ENCODE assay signal across 17 cellular contexts in genomic region chr9:89468271-89468960, GRCh38. TPM values are rescaled to one million over a fixed set of nuclear protein-coding genes. Genes with fewer than 3 reads are reported as not detected.
DNase-seq lines count a peak whose midpoint lies in the region; ATAC-seq and TF ChIP-seq lines count a peak whose summit lies in the region.
"Had no signal": no experiment of that assay in that cellular context is flagged by ENCODE, and none has a peak within 500 bp of the region (broad histone marks: within the 10 kb centered on the region; RNA-seq: fewer than 3 reads in every experiment).

No MANE protein-coding gene starts in this region.

- H3K4me1 ChIP-seq in testis: no peaks in the 10 kb centered on the region
- H3K4me1 ChIP-seq: A549, left ventricle myocardium inferior, SJCRH30 had no signal

- H3K36me3 Mint-ChIP-seq in activated CD4-positive, alpha-beta T cell treated with anti-CD3 and anti-CD28 coated beads for 36 hours (ENCODE audit: low read depth): peaks cover 78% of the 10 kb centered on the region
- peaks cover 64% of the 10 kb centered on the region for H3K36me3 Mint-ChIP-seq in activated CD4-positive, alpha-beta memory T cell treated with anti-CD3 and anti-CD28 coated beads for 36 hours
- no peaks in the 10 kb centered on the region for H3K36me3 Mint-ChIP-seq in endothelial cell (ENCODE audit: low read depth, unreplicated experiment)
- peaks cover 52 to 64% of the 10 kb centered on the region in 2 donors for H3K36me3 Mint-ChIP-seq in stimulated activated naive B cell treated with anti-CD40 and anti-IgM and Interleukin-4, amounts not matched to agents 10 μg/mL and 1 μg/mL and 100 μg/mL, for 72 hours

- no peak overlapping the region for H3K4me3 ChIP-seq in testis
- H3K4me3 ChIP-seq: A549, left ventricle myocardium inferior, SJCRH30 had no signal

- H3K4me3 Mint-ChIP-seq in activated CD4-positive, alpha-beta T cell treated with anti-CD3 and anti-CD28 coated beads for 36 hours: peak overlapping the region; percentile 62
- peak overlapping the region; percentile 65 for H3K4me3 Mint-ChIP-seq in activated CD4-positive, alpha-beta memory T cell treated with anti-CD3 and anti-CD28 coated beads for 36 hours
- no peak overlapping the region for H3K4me3 Mint-ChIP-seq in endothelial cell (ENCODE audit: unreplicated experiment)
- peak overlapping the region in 1 of 2 donors; percentile 46 for H3K4me3 Mint-ChIP-seq in stimulated activated naive B cell treated with anti-CD40 and anti-IgM and Interleukin-4, amounts not matched to agents 10 μg/mL and 1 μg/mL and 100 μg/mL, for 72 hours
- H3K4me3 Mint-ChIP-seq: HFFc6, neural crest cell had no signal

- no peak overlapping the region for H3K27ac ChIP-seq in testis
- H3K27ac ChIP-seq: A549, HL-60, left ventricle myocardium inferior, SJCRH30 had no signal

- no peaks in the 10 kb centered on the region for H3K9me3 ChIP-seq in testis
- H3K9me3 ChIP-seq: A549, left ventricle myocardium inferior, SJCRH30 had no signal

- no peak for TF ChIP-seq CTCF in endothelial cell (IDR thresholded peaks at IDR 0.05; ENCODE audit: unreplicated experiment)
- TF ChIP-seq CTCF in testis (IDR thresholded peaks at IDR 0.05): no peak

- POLR2A ChIA-PET in activated CD4-positive, alpha-beta T cell treated with anti-CD3 and anti-CD28 coated beads for 36 hours (lab: Charles Lee): no interaction called here
- POLR2A ChIA-PET in activated CD4-positive, alpha-beta memory T cell treated with anti-CD3 and anti-CD28 coated beads for 36 hours (lab: Charles Lee): interaction anchor here (1.6 to 3.8 kb wide), 3 partner anchors 10 to 81 kb away, joined by 4 to 17 read pairs (median 11); no protein-coding TSS in a partner anchor

- no peak for ATAC-seq in activated CD4-positive, alpha-beta T cell treated with anti-CD3 and anti-CD28 coated beads for 36 hours
- no peak for ATAC-seq in stimulated activated naive B cell treated with anti-CD40 and anti-IgM and Interleukin-4, amounts not matched to agents 10 μg/mL and 1 μg/mL and 100 μg/mL, for 72 hours (replicated peaks)
- ATAC-seq in GM19035 (IDR thresholded peaks at IDR 0.05; ENCODE audit: unreplicated experiment): no peak
- ATAC-seq: A549 had no signal

- peaks cover 94% of the 10 kb centered on the region for H3K4me1 Mint-ChIP-seq in activated CD4-positive, alpha-beta T cell treated with anti-CD3 and anti-CD28 coated beads for 36 hours
- peaks cover 94% of the 10 kb centered on the region for H3K4me1 Mint-ChIP-seq in activated CD4-positive, alpha-beta memory T cell treated with anti-CD3 and anti-CD28 coated beads for 36 hours (ENCODE audit: low read depth)
- H3K4me1 Mint-ChIP-seq in endothelial cell (ENCODE audit: unreplicated experiment): peaks cover 6% of the 10 kb centered on the region
- H3K4me1 Mint-ChIP-seq in stimulated activated naive B cell treated with anti-CD40 and anti-IgM and Interleukin-4, amounts not matched to agents 10 μg/mL and 1 μg/mL and 100 μg/mL, for 72 hours: peaks cover 73 to 93% of the 10 kb centered on the region in 2 donors

- H3K27me3 ChIP-seq in testis: no peaks in the 10 kb centered on the region

- H3K27me3 Mint-ChIP-seq in activated CD4-positive, alpha-beta T cell treated with anti-CD3 and anti-CD28 coated beads for 36 hours: no peaks in the 10 kb centered on the region
- H3K27me3 Mint-ChIP-seq in activated CD4-positive, alpha-beta memory T cell treated with anti-CD3 and anti-CD28 coated beads for 36 hours: no peaks in the 10 kb centered on the region
- peaks cover 2% of the 10 kb centered on the region for H3K27me3 Mint-ChIP-seq in endothelial cell (ENCODE audit: unreplicated experiment)
- H3K27me3 Mint-ChIP-seq in stimulated activated naive B cell treated with anti-CD40 and anti-IgM and Interleukin-4, amounts not matched to agents 10 μg/mL and 1 μg/mL and 100 μg/mL, for 72 hours: no peaks in the 10 kb centered on the region

- DNase-seq in activated CD4-positive, alpha-beta T cell treated with anti-CD3 and anti-CD28 coated beads for 36 hours: peak; percentile 20
- DNase-seq in activated CD4-positive, alpha-beta T cell treated with anti-CD3 and anti-CD28 coated beads, Interleukin-2, amount 50 U/mL, for 1 hour: no peak
- DNase-seq in activated CD4-positive, alpha-beta memory T cell treated with anti-CD3 and anti-CD28 coated beads for 36 hours: no peak
- DNase-seq in endothelial cell (ENCODE audit: low spot score) (no peak), testis (no peak), NCI-H446 (lab: John Stamatoyannopoulos, UW) (no peak)
- DNase-seq in stimulated activated naive B cell treated with anti-CD40 and anti-IgM and Interleukin-4, amounts not matched to agents 10 μg/mL and 1 μg/mL and 100 μg/mL, for 72 hours: no peak
- DNase-seq: erythroblast, HFFc6, Kasumi-1, left ventricle myocardium inferior, NCI-H2081, SJCRH30 had no signal

- no peaks in the 10 kb centered on the region for H3K36me3 ChIP-seq in testis (ENCODE audit: low read depth, missing control alignments)
- H3K36me3 ChIP-seq: left ventricle myocardium inferior, SJCRH30 had no signal

- TF ChIP-seq POLR2A in testis (IDR thresholded peaks at IDR 0.05): no peak

- CTCF ChIA-PET in activated CD4-positive, alpha-beta T cell treated with anti-CD3 and anti-CD28 coated beads for 36 hours (lab: Charles Lee): interaction anchor here (1.1 to 1.4 kb wide), 3 partner anchors 21 to 80 kb away, joined by 3 to 4 read pairs (median 3); no protein-coding TSS in a partner anchor
- CTCF ChIA-PET in activated CD4-positive, alpha-beta memory T cell treated with anti-CD3 and anti-CD28 coated beads for 36 hours (lab: Charles Lee): interaction anchor here (0.9 to 2.8 kb wide), 5 partner anchors 8 to 81 kb away, joined by 3 to 13 read pairs (median 4); no protein-coding TSS in a partner anchor

- intact Hi-C loops in activated CD4-positive, alpha-beta T cell treated with anti-CD3 and anti-CD28 coated beads for 36 hours (cut with DNase I, micrococcal nuclease): loop anchor here in 1 of 2 experiments (5.0 kb wide), 1 partner anchor 69 kb away; no protein-coding TSS in a partner anchor
- intact Hi-C loops in activated CD4-positive, alpha-beta memory T cell treated with anti-CD3 and anti-CD28 coated beads for 36 hours (cut with micrococcal nuclease): no loop called here
- intact Hi-C loops in testis (cut with DNase I; ENCODE audit: low total_unique reads): no loop called here

- WGBS in testis, 2 donors: 90 to 91% methylated on average over 7 of the region's 7 CpGs

- H3K27ac Mint-ChIP-seq in activated CD4-positive, alpha-beta T cell treated with anti-CD3 and anti-CD28 coated beads for 36 hours: peak overlapping the region; percentile 95
- peak overlapping the region; percentile 88 for H3K27ac Mint-ChIP-seq in activated CD4-positive, alpha-beta memory T cell treated with anti-CD3 and anti-CD28 coated beads for 36 hours
- H3K27ac Mint-ChIP-seq in endothelial cell (ENCODE audit: unreplicated experiment): peak overlapping the region; percentile 50
- peak overlapping the region; percentile 75 for H3K27ac Mint-ChIP-seq in stimulated activated naive B cell treated with anti-CD40 and anti-IgM and Interleukin-4, amounts not matched to agents 10 μg/mL and 1 μg/mL and 100 μg/mL, for 72 hours
- H3K27ac Mint-ChIP-seq: HFFc6 had no signal

- no peaks in the 10 kb centered on the region for H3K9me3 Mint-ChIP-seq in activated CD4-positive, alpha-beta T cell treated with anti-CD3 and anti-CD28 coated beads for 36 hours (ENCODE audit: low read depth)
- H3K9me3 Mint-ChIP-seq in activated CD4-positive, alpha-beta memory T cell treated with anti-CD3 and anti-CD28 coated beads for 36 hours: no peaks in the 10 kb centered on the region
- no peaks in the 10 kb centered on the region for H3K9me3 Mint-ChIP-seq in endothelial cell (ENCODE audit: unreplicated experiment)
- H3K9me3 Mint-ChIP-seq in stimulated activated naive B cell treated with anti-CD40 and anti-IgM and Interleukin-4, amounts not matched to agents 10 μg/mL and 1 μg/mL and 100 μg/mL, for 72 hours: no peaks in the 10 kb centered on the region
- H3K9me3 Mint-ChIP-seq: HFFc6, neural crest cell had no signal

RNA-seq across cellular contexts. Expression of gene SEMA4D, which starts 29.5 kb away (rescaled TPM):
- total RNA-seq in activated CD4-positive, alpha-beta T cell treated with anti-CD3 and anti-CD28 coated beads for 36 hours: 100 to 1,000 TPM; 215 to 226 TPM
- total RNA-seq in activated CD4-positive, alpha-beta memory T cell treated with anti-CD3 and anti-CD28 coated beads for 36 hours: 100 to 1,000 TPM; 159 to 161 TPM
- total RNA-seq in endothelial cell (ENCODE audit: unreplicated experiment) (14.8 TPM), testis (10 to 100 TPM; 38.7 to 53.1 TPM)
- polyA plus RNA-seq in testis (ENCODE audit: insufficient read depth, low read depth, low replicate concordance): 26.2 TPM
- total RNA-seq: HFFc6, SJCRH30 had no signal
